In the genomic region with DNA sequence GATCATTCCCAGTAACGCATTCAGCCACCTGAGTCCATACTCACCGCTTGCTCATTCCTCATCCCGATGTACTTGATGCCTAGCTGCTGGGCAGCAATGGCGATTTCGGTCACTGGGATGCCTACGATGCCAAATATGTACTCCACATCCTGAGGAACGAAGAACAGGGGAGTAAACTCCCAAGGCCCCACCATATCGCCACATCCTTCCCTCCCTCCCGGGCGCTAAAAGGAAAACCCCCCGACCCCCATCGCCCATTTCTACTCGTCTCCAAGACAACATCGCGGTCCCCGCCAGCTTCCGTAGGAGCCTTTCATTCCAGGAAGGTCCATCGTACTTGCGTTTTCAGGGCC, we compare ENCODE assay signal across 8 cellular contexts. TPM values are rescaled to one million over a fixed set of nuclear protein-coding genes. Genes with fewer than 3 reads are reported as not detected.
DNase-seq lines count a peak whose midpoint lies in the region; ATAC-seq, FAIRE-seq and TF ChIP-seq lines count a peak whose summit lies in the region.

No MANE protein-coding gene starts in this region.

- DNase-seq in SK-N-MC (ENCODE audit: low read depth, low spot score) (no peak), sciatic nerve (ENCODE audit: low spot score) (no peak), urothelium cell line (ENCODE audit: low spot score) (no peak), SW 1271 (lab: John Stamatoyannopoulos, UW) (no peak), dermis blood vessel endothelial cell (no peak)

- H3K27ac ChIP-seq in SK-N-MC (no peak overlapping the region), gastroesophageal sphincter (peak overlapping the region; percentile 77 to 92 (median 88))

- no peak for TF ChIP-seq POLR2A in gastroesophageal sphincter (IDR thresholded peaks at IDR 0.05)

- intact Hi-C loops in sciatic nerve (cut with DNase I), result no loop called here

- H3K9ac ChIP-seq in SK-N-MC (ENCODE audit: insufficient read length), result peak overlapping the region; percentile 85

- H3K4me1 ChIP-seq in gastroesophageal sphincter, result peaks cover 11 to 57% (median 14%) of the 10 kb centered on the region in 3 donors

- peak overlapping the region; percentile 93 for H3K4me3 ChIP-seq in SK-N-MC
- peak overlapping the region; percentile 90 to 96 for H3K4me3 ChIP-seq in gastroesophageal sphincter

- no peaks in the 10 kb centered on the region for H3K36me3 ChIP-seq in SK-N-MC (ENCODE audit: insufficient read depth, low read length)
- H3K36me3 ChIP-seq in gastroesophageal sphincter, result peaks cover 0 to 41% of the 10 kb centered on the region in 2 donors

- H3K9me3 ChIP-seq in SK-N-MC (ENCODE audit: low read depth, low read length) (no peaks in the 10 kb centered on the region), gastroesophageal sphincter (no peaks in the 10 kb centered on the region)

- FAIRE-seq in urothelium cell line (lab: Jason Lieb, UNC), result no peak

- no peak for TF ChIP-seq CTCF in gastroesophageal sphincter (IDR thresholded peaks at IDR 0.05)

- TF ChIP-seq EP300 in gastroesophageal sphincter (IDR thresholded peaks at IDR 0.05), result no peak

- WGBS in gastroesophageal sphincter (ENCODE audit: low coverage in 1 of 2), 2 donors, result 0% methylated on average over 11 of the region's 19 CpGs; no CpG with 5 or more reads in 1 of the 2 donors

- H3K27me3 ChIP-seq in gastroesophageal sphincter, result no peaks in the 10 kb centered on the region

- ATAC-seq in GM18499 (IDR thresholded peaks at IDR 0.05; ENCODE audit: insufficient read depth, unreplicated experiment), result peak; percentile 6
- peak; percentile 7 for ATAC-seq in HG02678 (IDR thresholded peaks at IDR 0.05; ENCODE audit: unreplicated experiment)
- ATAC-seq in gastroesophageal sphincter, result peak; percentile 2
- peak; percentile 46 for ATAC-seq in sciatic nerve

RNA-seq across cellular contexts. Expression of gene HACL1, which starts 0.3 kb away (rescaled TPM):
- total RNA-seq in gastroesophageal sphincter (10 to 100 TPM; 17.0 to 37.0 (median 20.4) TPM), sciatic nerve (25.3 TPM), dermis blood vessel endothelial cell (29.6 and 34.0 TPM in 2 replicates)

RNA-seq across cellular contexts. Expression of gene BTD, which starts 0.5 kb away (rescaled TPM):
- total RNA-seq in gastroesophageal sphincter (10 to 100 TPM; 20.5 to 53.9 (median 44.6) TPM), sciatic nerve (22.5 TPM), dermis blood vessel endothelial cell (35.4 and 49.2 TPM in 2 replicates)
